Comparison of ENCODE assay signal across 8 cellular contexts in genomic region chr1:210400043-210400840, GRCh38.
DNase-seq lines count a peak whose midpoint lies in the region; ATAC-seq, FAIRE-seq and TF ChIP-seq lines count a peak whose summit lies in the region.

No MANE protein-coding gene starts in this region.

- 58% methylated on average over 5 of the region's 5 CpGs; no CpG with 5 or more reads in 1 of the 2 experiments for WGBS in H1 (ENCODE audit: extremely low coverage in 1 of 2, insufficient coverage in 1 of 2, insufficient read length in 1 of 2, insufficient replicate concordance in 2 of 2, low coverage in 1 of 2, low lambda C conversion rate in 2 of 2, missing lambda C conversion rate in 1 of 2), 2 experiments
- WGBS in suprapubic skin: 65% methylated on average over 5 of the region's 5 CpGs

- H3K14ac ChIP-seq in H1 (ENCODE audit: insufficient read length): no peak overlapping the region

- peak; percentile 48 to 98 (median 95) for TF ChIP-seq CTCF in H1 (IDR thresholded peaks at IDR 0.05; ENCODE audit: control extremely low read depth in 1 of 3, insufficient read depth in 1 of 3, low read depth in 1 of 3, low read length in 3 of 3)
- peak; percentile 66 for TF ChIP-seq CTCF in mucosa of descending colon (IDR thresholded peaks at IDR 0.05)
- peak; percentile 42 to 78 for TF ChIP-seq CTCF in suprapubic skin (IDR thresholded peaks at IDR 0.05)

- H2BK20ac ChIP-seq in H1 (ENCODE audit: low read length): peak overlapping the region; percentile 81

- FAIRE-seq in H1 (lab: Jason Lieb, UNC): peak; percentile 86

- peak overlapping the region; percentile 91; the same call in 1 of the 2 replicates for H2BK12ac ChIP-seq in H1 (ENCODE audit: low read depth, low read length)

- H3K4me2 ChIP-seq in H1 (ENCODE audit: insufficient read depth in 1 of 2, low read depth in 2 of 2, low read length in 2 of 2): no peak overlapping the region

- no peaks in the 10 kb centered on the region for H3K9me3 ChIP-seq in H1 (ENCODE audit: insufficient read depth in 2 of 2, low read depth in 1 of 2, low read length in 1 of 2)
- no peaks in the 10 kb centered on the region for H3K9me3 ChIP-seq in mucosa of descending colon
- no peaks in the 10 kb centered on the region for H3K9me3 ChIP-seq in suprapubic skin

- H2AFZ ChIP-seq in H1 (ENCODE audit: low read length): peak overlapping the region; percentile 97

- POLR2A ChIA-PET in H1 (lab: Charles Lee; ENCODE audit: partially characterized antibody): interaction anchor here (0.7 to 16.0 kb wide), 2 partner anchors 24 to 26 kb away, joined by 3 to 197 read pairs; no protein-coding TSS in a partner anchor

- H3K23me2 ChIP-seq in H1 (ENCODE audit: low read depth, low read length): no peaks in the 10 kb centered on the region

- no peak for TF ChIP-seq POLR2A in H1 (IDR thresholded peaks at IDR 0.05; ENCODE audit: control extremely low read depth in 1 of 2, low read depth in 2 of 2, low read length in 2 of 2)
- TF ChIP-seq POLR2A in suprapubic skin (IDR thresholded peaks at IDR 0.05): no peak

- H3K27me3 ChIP-seq in H1 (replicated peaks in 1 of 4; ENCODE audit: control insufficient read depth in 3 of 4, extremely low read depth in 1 of 4, insufficient read depth in 3 of 4, low read length in 3 of 4) (no peaks in the 10 kb centered on the region), suprapubic skin (no peaks in the 10 kb centered on the region)

- H4K5ac ChIP-seq in H1 (ENCODE audit: insufficient read length, low read depth, low read length): no peak overlapping the region

- H3K27ac ChIP-seq in H1 (ENCODE audit: low read depth, low read length): peak overlapping the region; percentile 34; the same call in 1 of the 2 replicates
- no peak overlapping the region for H3K27ac ChIP-seq in suprapubic skin

- DNase-seq in D341Med (ENCODE audit: low spot score): peak; percentile 84
- peak; percentile 25 for DNase-seq in NCI-H510A treated with DMSO at 0.1 percent for 48 hours (lab: John Stamatoyannopoulos, UW)
- peak; percentile 27 for DNase-seq in activated CD4-positive, alpha-beta T cell treated with anti-CD3 and anti-CD28 coated beads, Interleukin-2, amount 50 U/mL, for 1 hour
- peak; percentile 7 to 78 for DNase-seq in H1 (ENCODE audit: low read depth in 1 of 2, low spot score in 2 of 2)
- peak in 2 of 3 donors; percentile 41 to 64 for DNase-seq in mucosa of descending colon
- DNase-seq in suprapubic skin (ENCODE audit: low spot score in 2 of 2): no peak

- H3K79me1 ChIP-seq in H1 (ENCODE audit: low read depth, low read length): no peaks in the 10 kb centered on the region

- no peak overlapping the region; the same call in 1 of the 2 replicates for H2BK15ac ChIP-seq in H1 (ENCODE audit: low read length)

- no peaks in the 10 kb centered on the region for H4K20me1 ChIP-seq in H1 (replicated peaks in 1 of 2; ENCODE audit: control insufficient read depth in 1 of 2, insufficient read depth in 2 of 2, low read length in 2 of 2)

- no peak overlapping the region for H2AK5ac ChIP-seq in H1 (ENCODE audit: low read depth, low read length)

- intact Hi-C loops in mucosa of descending colon (cut with DNase I, micrococcal nuclease): no loop called here

- no peak overlapping the region for H3K56ac ChIP-seq in H1 (replicated peaks; ENCODE audit: insufficient read length, low read depth, low read length)

- peak; percentile 88 to 94 for TF ChIP-seq RAD21 in H1 (IDR thresholded peaks at IDR 0.05 in 1 of 2, conservative IDR thresholded peaks at IDR 0.05 in 1 of 2; ENCODE audit: low read depth in 2 of 2, low read length in 2 of 2)

- H3K4me1 ChIP-seq in H1 (replicated peaks in 1 of 4; ENCODE audit: control insufficient read depth in 3 of 4, insufficient read depth in 4 of 4, low read length in 3 of 4) (no peaks in the 10 kb centered on the region), mucosa of descending colon (ENCODE audit: low read depth) (no peaks in the 10 kb centered on the region), suprapubic skin (peaks cover 4% of the 10 kb centered on the region)

- H4K91ac ChIP-seq in H1 (replicated peaks; ENCODE audit: insufficient read length, low read length): no peak overlapping the region

- no peaks in the 10 kb centered on the region for H3K79me2 ChIP-seq in H1 (ENCODE audit: control insufficient read depth in 1 of 2, insufficient read depth in 2 of 2, low read length in 2 of 2)

- H2BK5ac ChIP-seq in H1 (ENCODE audit: low read depth, low read length): no peak overlapping the region

- H3K18ac ChIP-seq in H1 (ENCODE audit: extremely low read depth, low read length): peak overlapping the region; percentile 85

- H2BK120ac ChIP-seq in H1 (replicated peaks; ENCODE audit: low read depth, low read length): no peak overlapping the region

- H4K8ac ChIP-seq in H1 (ENCODE audit: extremely low read depth, insufficient read depth, low read length): no peak overlapping the region

- ATAC-seq in GM19397 (IDR thresholded peaks at IDR 0.05; ENCODE audit: unreplicated experiment) (peak; percentile 83), HG03439 (IDR thresholded peaks at IDR 0.05; ENCODE audit: unreplicated experiment) (peak; percentile 89), mucosa of descending colon (peak; percentile 91)

- no peaks in the 10 kb centered on the region for H3K36me3 ChIP-seq in H1 (ENCODE audit: control insufficient read depth in 2 of 4, insufficient read depth in 4 of 4, low read length in 3 of 4)
- no peaks in the 10 kb centered on the region for H3K36me3 ChIP-seq in mucosa of descending colon (ENCODE audit: low read depth)
- H3K36me3 ChIP-seq in suprapubic skin: no peaks in the 10 kb centered on the region

- H3K9ac ChIP-seq in H1 (replicated peaks in 1 of 4; ENCODE audit: extremely low read depth in 1 of 4, low read depth in 3 of 4, low read length in 3 of 4): no peak overlapping the region

- no peak overlapping the region for H3K23ac ChIP-seq in H1 (ENCODE audit: insufficient read length)

- H3K4me3 ChIP-seq in H1 (ENCODE audit: extremely low read depth in 1 of 4, insufficient read depth in 2 of 4, low read depth in 3 of 4, low read length in 4 of 4): no peak overlapping the region
- no peak overlapping the region for H3K4me3 ChIP-seq in mucosa of descending colon
- no peak overlapping the region for H3K4me3 ChIP-seq in suprapubic skin

- TF ChIP-seq EP300 in H1 (IDR thresholded peaks at IDR 0.05; ENCODE audit: borderline replicate concordance in 1 of 2, low read depth in 2 of 2, low read length in 2 of 2) (no peak), suprapubic skin (IDR thresholded peaks at IDR 0.05) (no peak)

- CTCF ChIA-PET in H1 (lab: Charles Lee; ENCODE audit: partially characterized antibody): interaction anchor here (0.6 to 11.7 kb wide), 25 partner anchors 9 to 1114 kb away, joined by 3 to 179 read pairs (median 4); no protein-coding TSS in a partner anchor

- no peak overlapping the region for H3K4ac ChIP-seq in H1 (replicated peaks; ENCODE audit: insufficient read length, low read depth, low read length)

TF ChIP-seq in H1, 55 proteins besides CTCF, POLR2A, EP300 and RAD21 (continues in another document):
- TF ChIP-seq JUND (IDR thresholded peaks at IDR 0.05; ENCODE audit: low read length): peak; percentile 61; the same call in 1 of the 2 replicates
- TF ChIP-seq SP4 (IDR thresholded peaks at IDR 0.05; ENCODE audit: low read length): no peak
- TF ChIP-seq KDM1A (IDR thresholded peaks at IDR 0.05; ENCODE audit: borderline replicate concordance, low read length): no peak
- no peak for TF ChIP-seq RFX5 (IDR thresholded peaks at IDR 0.05; ENCODE audit: borderline replicate concordance, low read depth, low read length)
- TF ChIP-seq TCF12 (IDR thresholded peaks at IDR 0.05; ENCODE audit: low read depth, low read length): no peak
- no peak for TF ChIP-seq KDM4A (IDR thresholded peaks at IDR 0.05; ENCODE audit: low read depth, low read length, severe bottlenecking)
- no peak for TF ChIP-seq FOSL1 (IDR thresholded peaks at IDR 0.05; ENCODE audit: insufficient read depth, low read depth, low read length)
- no peak for TF ChIP-seq CTBP2 (IDR thresholded peaks at IDR 0.05; ENCODE audit: borderline replicate concordance, insufficient read depth, insufficient read length, low read length)
- TF ChIP-seq BRCA1 (IDR thresholded peaks at IDR 0.05; ENCODE audit: low read depth, low read length): no peak
- TF ChIP-seq TEAD4 (IDR thresholded peaks at IDR 0.05; ENCODE audit: low read depth, low read length): peak; percentile 60; the same call in 1 of the 2 replicates
- TF ChIP-seq SP1 (IDR thresholded peaks at IDR 0.05; ENCODE audit: low read depth, low read length): no peak
- TF ChIP-seq RBBP5 (IDR thresholded peaks at IDR 0.05; ENCODE audit: borderline replicate concordance, low read depth, low read length): no peak
- TF ChIP-seq SIN3A (conservative IDR thresholded peaks at IDR 0.05 in 1 of 2, IDR thresholded peaks at IDR 0.05 in 1 of 2; ENCODE audit: low read depth in 1 of 2, low read length in 2 of 2): 0 out of 4 replicates have a peak, but pooled peaks of 1 of the 2 experiments have one; percentile 29
- TF ChIP-seq EGR1 (IDR thresholded peaks at IDR 0.05; ENCODE audit: borderline replicate concordance, low read depth, low read length): no peak
- TF ChIP-seq BCL11A (IDR thresholded peaks at IDR 0.05; ENCODE audit: low read depth in 2 of 2, low read length in 2 of 2): no peak
- no peak for TF ChIP-seq POLR2AphosphoS5 (IDR thresholded peaks at IDR 0.05; ENCODE audit: low read depth, low read length)
- no peak for TF ChIP-seq TBP (IDR thresholded peaks at IDR 0.05; ENCODE audit: low read depth, low read length)
- TF ChIP-seq SRF (IDR thresholded peaks at IDR 0.05; ENCODE audit: low read depth, low read length): no peak
- no peak for TF ChIP-seq TAF1 (IDR thresholded peaks at IDR 0.05; ENCODE audit: low read depth, low read length)
- no peak for TF ChIP-seq ASH2L (IDR thresholded peaks at IDR 0.05; ENCODE audit: low read length)
- no peak for TF ChIP-seq KDM5A (IDR thresholded peaks at IDR 0.05; ENCODE audit: low read length)
- no peak for TF ChIP-seq CBX5 (IDR thresholded peaks at IDR 0.05; ENCODE audit: low read depth, low read length)
- TF ChIP-seq HDAC2 (IDR thresholded peaks at IDR 0.05; ENCODE audit: borderline replicate concordance in 1 of 2, low read depth in 2 of 2, low read length in 2 of 2): no peak
- TF ChIP-seq CEBPB (IDR thresholded peaks at IDR 0.05; ENCODE audit: low read depth, low read length): peak; percentile 8; the same call in 1 of the 2 replicates
- TF ChIP-seq, protein P1, sequence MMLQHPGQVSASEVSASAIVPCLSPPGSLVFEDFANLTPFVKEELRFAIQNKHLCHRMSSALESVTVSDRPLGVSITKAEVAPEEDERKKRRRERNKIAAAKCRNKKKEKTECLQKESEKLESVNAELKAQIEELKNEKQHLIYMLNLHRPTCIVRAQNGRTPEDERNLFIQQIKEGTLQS (IDR thresholded peaks at IDR 0.05; ENCODE audit: insufficient read depth, low read depth, low read length): no peak
- TF ChIP-seq CREB1 (IDR thresholded peaks at IDR 0.05): no peak
- TF ChIP-seq TAF7 (optimal IDR thresholded peaks at IDR 0.05; ENCODE audit: borderline replicate concordance, low read depth, low read length): no peak

Comparison
In these comparisons a context has a peak if more than half of its experiments do, and no peak if none do; other contexts are left out.
1. DNase-seq: peak in D341Med (single experiment), NCI-H510A treated with DMSO at 0.1 percent for 48 hours (single experiment), activated CD4-positive, alpha-beta T cell treated with anti-CD3 and anti-CD28 coated beads, Interleukin-2, amount 50 U/mL, for 1 hour (single experiment), H1 (2 of 2) and mucosa of descending colon (2 of 3); none in suprapubic skin (0 of 2).
2. Peak in every context shown above with its lines, with median percentiles within 50 percentile points of each other: ATAC-seq and CTCF ChIP-seq.